ENCODE assay signal across 15 cellular contexts in genomic region chr1:12424150-12424549, GRCh38.
DNase-seq lines count a peak whose midpoint lies in the region; ATAC-seq, FAIRE-seq and TF ChIP-seq lines count a peak whose summit lies in the region.
"Had no signal": no experiment of that assay in that cellular context is flagged by ENCODE, and none has a peak within 500 bp of the region (broad histone marks: within the 10 kb centered on the region; RNA-seq: fewer than 3 reads in every experiment).

No MANE protein-coding gene starts in this region.

- H3K4me2 ChIP-seq in A549 = peak overlapping the region; percentile 35

- H3K36me3 Mint-ChIP-seq in natural killer cell treated with Interleukin-12 subunit alpha and Interleukin-12 subunit beta and Interleukin-15 and Interleukin-18, amount 100 ng/mL, for 72 hours = no peaks in the 10 kb centered on the region
- peaks cover 33% of the 10 kb centered on the region for H3K36me3 Mint-ChIP-seq in T-cell

- TF ChIP-seq CTCF in A549 (IDR thresholded peaks at IDR 0.05) = no peak

- peaks cover 25% of the 10 kb centered on the region for H3K4me1 ChIP-seq in A549
- H3K4me1 ChIP-seq: BE2C had no signal

- peak overlapping the region; percentile 72 to 88 for H3K27ac Mint-ChIP-seq in natural killer cell treated with Interleukin-12 subunit alpha and Interleukin-12 subunit beta and Interleukin-15 and Interleukin-18, amount 100 ng/mL, for 72 hours
- H3K27ac Mint-ChIP-seq in T-cell = peak overlapping the region in 1 of 2 donors; percentile 61
- H3K27ac Mint-ChIP-seq: activated naive CD4-positive, alpha-beta T cell treated with anti-CD3 and anti-CD28 coated beads, Interleukin-2, amount 50 U/mL, for 72 hours; endodermal cell had no signal

- DNase-seq in A549 (ENCODE audit: low read depth in 1 of 2, low spot score in 1 of 2) (no peak), LHCN-M2 (ENCODE audit: low read depth) (peak; percentile 63), dermis blood vessel endothelial cell (peak; percentile 56), NCI-H1436 treated with DMSO at 0.1 percent for 48 hours (lab: John Stamatoyannopoulos, UW) (no peak), mesenteric fat pad (ENCODE audit: low spot score) (no peak), T-cell (no peak)
- no peak for DNase-seq in natural killer cell treated with Interleukin-12 subunit alpha and Interleukin-12 subunit beta and Interleukin-15 and Interleukin-18, amount 100 ng/mL, for 72 hours (ENCODE audit: low spot score)
- DNase-seq: BE2C; endodermal cell; NCI-H187 treated with DMSO at 0.1 percent for 48 hours; occipital lobe; stimulated activated CD4-positive, alpha-beta T cell treated with anti-CD3 and anti-CD28 coated beads, Interleukin-4, amount 100 ng/mL, for 1 hour had no signal

- no peak for TF ChIP-seq EP300 in A549 (IDR thresholded peaks at IDR 0.05)

- no peaks in the 10 kb centered on the region for H3K9me3 Mint-ChIP-seq in natural killer cell treated with Interleukin-12 subunit alpha and Interleukin-12 subunit beta and Interleukin-15 and Interleukin-18, amount 100 ng/mL, for 72 hours
- H3K9me3 Mint-ChIP-seq in T-cell = no peaks in the 10 kb centered on the region
- H3K9me3 Mint-ChIP-seq: activated naive CD4-positive, alpha-beta T cell treated with anti-CD3 and anti-CD28 coated beads, Interleukin-2, amount 50 U/mL, for 72 hours; endodermal cell had no signal

- CTCF ChIA-PET in A549 (lab: Yijun Ruan, JAX) (interaction anchor here (0.8 kb wide), 1 partner anchor 9 kb away, joined by 4 read pairs; no protein-coding TSS in a partner anchor), T-cell (lab: Charles Lee) (no interaction called here)

- peaks cover 31 to 60% of the 10 kb centered on the region in 2 donors for H3K4me1 Mint-ChIP-seq in natural killer cell treated with Interleukin-12 subunit alpha and Interleukin-12 subunit beta and Interleukin-15 and Interleukin-18, amount 100 ng/mL, for 72 hours (ENCODE audit: low read depth in 2 of 2)
- peaks cover 11 to 36% (median 28%) of the 10 kb centered on the region in 3 donors for H3K4me1 Mint-ChIP-seq in T-cell
- H3K4me1 Mint-ChIP-seq: endodermal cell had no signal

- peak overlapping the region; percentile 34 for H3K4me3 Mint-ChIP-seq in natural killer cell treated with Interleukin-12 subunit alpha and Interleukin-12 subunit beta and Interleukin-15 and Interleukin-18, amount 100 ng/mL, for 72 hours
- no peak overlapping the region for H3K4me3 Mint-ChIP-seq in T-cell
- H3K4me3 Mint-ChIP-seq: endodermal cell had no signal

- POLR2A ChIA-PET in A549 (lab: Yijun Ruan, JAX) = no interaction called here
- POLR2A ChIA-PET in T-cell (lab: Charles Lee) = interaction anchor here (0.6 to 0.7 kb wide), 2 partner anchors 34 to 43 kb away, joined by 3 read pairs; no protein-coding TSS in a partner anchor

- H3K9me3 ChIP-seq in A549 = no peaks in the 10 kb centered on the region
- H3K9me3 ChIP-seq: BE2C had no signal

- no peak for TF ChIP-seq POLR2A in A549 (IDR thresholded peaks at IDR 0.05; ENCODE audit: low read length)

- peak overlapping the region in 1 of 2 experiments; percentile 59; a peak in 3 of 6 replicates for H3K27ac ChIP-seq in A549

- no peaks in the 10 kb centered on the region for H3K27me3 Mint-ChIP-seq in natural killer cell treated with Interleukin-12 subunit alpha and Interleukin-12 subunit beta and Interleukin-15 and Interleukin-18, amount 100 ng/mL, for 72 hours
- no peaks in the 10 kb centered on the region for H3K27me3 Mint-ChIP-seq in T-cell

- no peak for FAIRE-seq in A549 (lab: Jason Lieb, UNC)
- FAIRE-seq: keratinocyte had no signal

- ATAC-seq in A549 = no peak
- peak in 1 of 2 donors; percentile 59 for ATAC-seq in natural killer cell treated with Interleukin-12 subunit alpha and Interleukin-12 subunit beta and Interleukin-15 and Interleukin-18, amount 100 ng/mL, for 72 hours
- ATAC-seq in T-cell (replicated peaks in 1 of 4) = no peak
- no peak for ATAC-seq in GM21825 (IDR thresholded peaks at IDR 0.05; ENCODE audit: unreplicated experiment)
- ATAC-seq: activated naive CD4-positive, alpha-beta T cell treated with anti-CD3 and anti-CD28 coated beads, Interleukin-2, amount 50 U/mL, for 72 hours had no signal

- no peak overlapping the region for H3K4me3 ChIP-seq in A549

- no peak for TF ChIP-seq RAD21 in A549 (conservative IDR thresholded peaks at IDR 0.05 in 1 of 2, IDR thresholded peaks at IDR 0.05 in 1 of 2)

- 43% methylated on average over 3 of the region's 3 CpGs for WGBS in A549 (ENCODE audit: missing lambda C conversion rate)

TF ChIP-seq in A549, 52 proteins besides CTCF, POLR2A, EP300 and RAD21:
- TF ChIP-seq FOSL2 (IDR thresholded peaks at IDR 0.05) (no peak), FOSL2 (CRISPR knock-in tag; IDR thresholded peaks at IDR 0.05) (no peak), NR3C1 (IDR thresholded peaks at IDR 0.05) (no peak), ZSCAN20 (CRISPR knock-in tag; IDR thresholded peaks at IDR 0.05) (no peak), HDAC2 (IDR thresholded peaks at IDR 0.05) (no peak), TFCP2L1 (CRISPR knock-in tag; IDR thresholded peaks at IDR 0.05) (no peak)
TF ChIP-seq in A549: peak in this region for 0.

Comparison
In these comparisons a context has a peak if more than half of its experiments do, and no peak if none do; other contexts are left out.
1. DNase-seq: peak in LHCN-M2 (single experiment) and dermis blood vessel endothelial cell (single experiment); none in A549 (0 of 2), natural killer cell treated with Interleukin-12 subunit alpha and Interleukin-12 subunit beta and Interleukin-15 and Interleukin-18, amount 100 ng/mL, for 72 hours (single experiment), NCI-H1436 treated with DMSO at 0.1 percent for 48 hours (single experiment), mesenteric fat pad (single experiment) and T-cell (0 of 34).